37 cellular contexts compared by ENCODE assay signal in genomic region chr20:21355981-21356380, GRCh38. TPM values are rescaled to one million over a fixed set of nuclear protein-coding genes. Genes with fewer than 3 reads are reported as not detected.
"Had no signal": no experiment of that assay in that cellular context is flagged by ENCODE, and none has a peak within 500 bp of the region (broad histone marks: within the 10 kb centered on the region; RNA-seq: fewer than 3 reads in every experiment).

No MANE protein-coding gene starts in this region.

- FAIRE-seq: astrocyte had no signal

- DNase-seq: activated B cell treated with CpG ODN at 0.5 μM for 24 hours; activated CD4-positive, alpha-beta memory T cell treated with anti-CD3 and anti-CD28 coated beads for 36 hours; activated CD4-positive, alpha-beta T cell treated with anti-CD3 and anti-CD28 coated beads for 4 hours; activated CD4-positive, alpha-beta T cell treated with anti-CD3 and anti-CD28 coated beads, Interleukin-2, amount 10 ng/mL, durations not matched to agents 24 days and 14 days; activated CD4-positive, alpha-beta T cell treated with anti-CD3 and anti-CD28 coated beads, Interleukin-2, amount 50 U/mL, for 1 hour; activated CD4-positive, alpha-beta T cell treated with anti-CD3 and anti-CD28 coated beads, Interleukin-2, amount 50 U/mL, for 4 hours; activated CD4-positive, CD25-positive, alpha-beta regulatory T cell treated with anti-CD3 and anti-CD28 coated beads, Interleukin-2, amount 50 U/mL, for 72 hours; activated CD8-positive, alpha-beta memory T cell treated with anti-CD3 and anti-CD28 coated beads, Interleukin-2, amount 50 U/mL, for 4 hours; activated CD8-positive, alpha-beta T cell treated with anti-CD3 and anti-CD28 coated beads for 36 hours; activated effector memory CD4-positive, alpha-beta T cell treated with anti-CD3 and anti-CD28 coated beads, Interleukin-2, amount 50 U/mL, for 16 hours; activated gamma-delta T cell treated with Interleukin-2 at 50 U/mL for 16 hours; activated naive CD4-positive, alpha-beta T cell; activated naive CD4-positive, alpha-beta T cell treated with anti-CD3 and anti-CD28 coated beads for 36 hours; activated naive CD4-positive, alpha-beta T cell treated with anti-CD3 and anti-CD28 coated beads, Interleukin-2, amount 50 U/mL, for 16 hours; activated naive CD8-positive, alpha-beta T cell treated with anti-CD3 and anti-CD28 coated beads for 36 hours; activated T-cell treated with anti-CD3 and anti-CD28 coated beads for 4 hours; activated T-cell treated with anti-CD3 and anti-CD28 coated beads, Interleukin-2, amount 50 U/mL, for 1 hour; activated T-cell treated with anti-CD3 and anti-CD28 coated beads, Interleukin-2, amount 50 U/mL, for 4 hours; activated T-cell treated with anti-CD3 and anti-CD28 coated beads, Interleukin-2, amount 50 U/mL, for 72 hours; adrenal gland; amniotic stem cell; aorta; body of pancreas; brain microvascular endothelial cell; central memory CD4-positive, alpha-beta T cell; T-helper 1 cell; T-helper 2 cell; T-helper 9 cell had no signal

- ATAC-seq: activated CD8-positive, alpha-beta T cell treated with anti-CD3 and anti-CD28 coated beads for 36 hours; activated naive CD4-positive, alpha-beta T cell treated with anti-CD3 and anti-CD28 coated beads, Interleukin-2, amount 50 U/mL, for 72 hours; activated T-cell treated with anti-CD3 and anti-CD28 coated beads, Interleukin-2, amount 50 U/mL, for 4 hours; activated T-cell treated with anti-CD3 and anti-CD28 coated beads, Interleukin-2, amount 50 U/mL, for 72 hours; activated T-helper 17 cell treated with anti-CD3 and anti-CD28 coated beads, Interleukin-2, amount 50 U/mL, for 72 hours; body of pancreas had no signal

- H3K9me3 ChIP-seq: adrenal gland, body of pancreas, breast epithelium had no signal

- H3K4me1 ChIP-seq: body of pancreas, breast epithelium had no signal

- H3K4me3 ChIP-seq: adrenal gland, body of pancreas, breast epithelium had no signal

- H3K27ac ChIP-seq: adrenal gland, body of pancreas, brain microvascular endothelial cell, breast epithelium, VCaP had no signal

- H3K27me3 ChIP-seq: adrenal gland, body of pancreas, brain microvascular endothelial cell, breast epithelium had no signal

RNA-seq across cellular contexts. Expression of gene NKX2-4, which starts 41.3 kb away (rescaled TPM):
- total RNA-seq: activated B cell treated with CpG ODN at 0.5 μM for 24 hours; activated CD4-positive, alpha-beta memory T cell treated with anti-CD3 and anti-CD28 coated beads for 36 hours; activated CD4-positive, alpha-beta T cell treated with anti-CD3 and anti-CD28 coated beads, Interleukin-2, amount 10 ng/mL, durations not matched to agents 24 days and 14 days; activated CD8-positive, alpha-beta memory T cell treated with anti-CD3 and anti-CD28 coated beads for 36 hours; activated CD8-positive, alpha-beta T cell treated with anti-CD3 and anti-CD28 coated beads for 36 hours; activated naive CD4-positive, alpha-beta T cell treated with anti-CD3 and anti-CD28 coated beads for 36 hours; activated naive CD4-positive, alpha-beta T cell treated with anti-CD3 and anti-CD28 coated beads, Interleukin-2, amount 50 U/mL, for 72 hours; activated naive CD8-positive, alpha-beta T cell treated with anti-CD3 and anti-CD28 coated beads for 36 hours; activated T-cell treated with anti-CD3 and anti-CD28 coated beads, Interleukin-2, amount 50 U/mL, for 4 hours; activated T-cell treated with anti-CD3 and anti-CD28 coated beads, Interleukin-2, amount 50 U/mL, for 72 hours; activated T-helper 1 cell treated with anti-CD3 and anti-CD28 coated beads, Interleukin-12 subunit alpha, Interleukin-12 subunit beta, Interleukin-2, Interleukin-4 antibody, amounts not matched to agents 30 ng/mL and 10 ng/mL and 1 ng/mL, durations not matched to agents 14 hours and 24 hours and 36 hours; activated T-helper 17 cell treated with anti-CD3 and anti-CD28 coated beads, Interleukin-2, amount 50 U/mL, for 72 hours; aorta; astrocyte; body of pancreas; breast epithelium; cardiac septum; cerebellum had no signal
- polyA plus RNA-seq: adrenal gland, aorta had no signal
